Comparison of ENCODE assay signal across 33 cellular contexts in the genomic region with DNA sequence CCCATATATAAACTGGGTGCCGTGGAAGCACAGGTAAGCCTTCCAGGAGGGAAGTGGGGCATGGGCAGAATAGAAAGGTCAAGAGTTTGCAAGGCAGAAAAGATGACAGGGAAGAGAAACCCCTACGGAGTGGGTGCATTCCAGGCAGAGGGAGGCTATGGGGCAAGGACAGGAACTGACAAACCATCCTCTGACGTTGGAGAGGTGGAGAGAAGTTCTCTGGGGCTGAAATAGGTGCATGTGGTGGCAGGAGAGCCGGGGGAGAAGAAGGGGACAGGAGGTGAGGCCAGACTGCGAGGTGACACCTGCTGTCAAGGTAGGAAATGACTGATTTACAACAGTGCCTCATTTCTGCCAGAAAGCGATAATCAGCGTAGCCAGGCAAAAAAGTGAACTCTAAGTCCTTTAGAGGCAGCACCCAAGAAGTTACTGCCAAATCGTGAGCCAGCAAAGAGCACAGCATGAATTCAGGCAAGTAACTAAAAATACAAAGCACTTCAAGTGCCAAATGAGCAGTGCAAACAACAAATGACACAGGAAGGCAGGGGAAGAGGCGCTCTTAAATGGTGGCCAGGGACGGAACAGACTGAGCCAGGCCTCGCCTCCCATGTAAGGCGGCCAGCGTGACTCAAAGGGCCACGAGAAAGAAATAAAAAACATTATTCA.
DNase-seq lines count a peak whose midpoint lies in the region; ATAC-seq and TF ChIP-seq lines count a peak whose summit lies in the region.
"Had no signal": no experiment of that assay in that cellular context is flagged by ENCODE, and none has a peak within 500 bp of the region (broad histone marks: within the 10 kb centered on the region; RNA-seq: fewer than 3 reads in every experiment).

No MANE protein-coding gene starts in this region.

- no peak overlapping the region for H3K4me3 ChIP-seq in left ventricle myocardium inferior
- H3K4me3 ChIP-seq: BLaER1 treated with 17β-estradiol and CSF1 and Interleukin-3, amounts not matched to agents 10 nM and 100 nM; coronary artery; GM23338; pancreas; tibial nerve had no signal

- DNase-seq in Right ventricle myocardium superior (no peak), left ventricle myocardium inferior (no peak), left lobe of liver (ENCODE audit: low spot score) (peak; percentile 80), superior temporal gyrus (ENCODE audit: extremely low spot score) (peak; percentile 37)
- no peak for DNase-seq in activated T-helper 1 cell treated with anti-CD3 and anti-CD28 coated beads, Interleukin-12 subunit alpha, Interleukin-12 subunit beta, Interleukin-2, Interleukin-4 antibody, amounts not matched to agents 30 ng/mL and 10 ng/mL and 1 ng/mL, durations not matched to agents 14 hours and 24 hours and 36 hours (ENCODE audit: low spot score)
- no peak for DNase-seq in activated CD4-positive, CD25-positive, alpha-beta regulatory T cell treated with anti-CD3 and anti-CD28 coated beads, Interleukin-2, amount 50 U/mL, for 72 hours
- DNase-seq: activated CD4-positive, alpha-beta T cell treated with anti-CD3 and anti-CD28 coated beads, Interleukin-2, amount 10 ng/mL, durations not matched to agents 24 days and 14 days; activated T-cell treated with anti-CD3 and anti-CD28 coated beads, Interleukin-2, amount 50 U/mL, for 48 hours; aorta; COR-L47; DMS79 treated with DMSO at 0.1 percent for 48 hours; effector CD8-positive, alpha-beta T cell; GF-D8; HFFc6; hypothalamus; IMR-90; left colon; mesendoderm; MV-4-11; NCI-H2107; NCI-H446 treated with DMSO at 0.1 percent for 48 hours; pancreas; RPMI8226; stimulated activated CD4-positive, alpha-beta T cell treated with anti-CD3 and anti-CD28 coated beads, Interleukin-2, amount 100 ng/mL, for 24 hours; T1000 had no signal

- ATAC-seq in Right ventricle myocardium superior (ENCODE audit: poor library complexity) (peak; percentile 43), left lobe of liver (peak; percentile 84), GM18519 (IDR thresholded peaks at IDR 0.05; ENCODE audit: low FRiP score, unreplicated experiment) (no peak)
- ATAC-seq: GM23338, left colon, pancreas had no signal

- no peaks in the 10 kb centered on the region for H3K27me3 ChIP-seq in left ventricle myocardium inferior (ENCODE audit: low read depth)
- H3K27me3 ChIP-seq: BLaER1 treated with 17β-estradiol and CSF1 and Interleukin-3, amounts not matched to agents 10 nM and 100 nM; pancreas; tibial nerve had no signal

- H3K27ac ChIP-seq in left ventricle myocardium inferior (replicated peaks) = no peak overlapping the region
- H3K27ac ChIP-seq: BLaER1 treated with 17β-estradiol and CSF1 and Interleukin-3, amounts not matched to agents 10 nM and 100 nM; coronary artery; epithelial cell of prostate; pancreas; tibial nerve; VCaP had no signal

- H3K27me3 Mint-ChIP-seq in activated T-helper 1 cell treated with anti-CD3 and anti-CD28 coated beads, Interleukin-12 subunit alpha, Interleukin-12 subunit beta, Interleukin-2, Interleukin-4 antibody, amounts not matched to agents 30 ng/mL and 10 ng/mL and 1 ng/mL, durations not matched to agents 14 hours and 24 hours and 36 hours (ENCODE audit: insufficient read depth) = no peaks in the 10 kb centered on the region
- H3K27me3 Mint-ChIP-seq: activated CD4-positive, alpha-beta T cell treated with anti-CD3 and anti-CD28 coated beads, Interleukin-2, amount 10 ng/mL, durations not matched to agents 24 days and 14 days; activated naive CD8-positive, alpha-beta T cell had no signal

- H3K36me3 ChIP-seq in left ventricle myocardium inferior = peaks cover 16% of the 10 kb centered on the region

- peaks cover 40% of the 10 kb centered on the region for H3K4me1 Mint-ChIP-seq in activated T-helper 1 cell treated with anti-CD3 and anti-CD28 coated beads, Interleukin-12 subunit alpha, Interleukin-12 subunit beta, Interleukin-2, Interleukin-4 antibody, amounts not matched to agents 30 ng/mL and 10 ng/mL and 1 ng/mL, durations not matched to agents 14 hours and 24 hours and 36 hours (ENCODE audit: low read depth)

- no peaks in the 10 kb centered on the region for H3K9me3 Mint-ChIP-seq in activated T-helper 1 cell treated with anti-CD3 and anti-CD28 coated beads, Interleukin-12 subunit alpha, Interleukin-12 subunit beta, Interleukin-2, Interleukin-4 antibody, amounts not matched to agents 30 ng/mL and 10 ng/mL and 1 ng/mL, durations not matched to agents 14 hours and 24 hours and 36 hours
- H3K9me3 Mint-ChIP-seq: GM23338, HFFc6 had no signal

- no peak overlapping the region for H3K4me3 Mint-ChIP-seq in activated T-helper 1 cell treated with anti-CD3 and anti-CD28 coated beads, Interleukin-12 subunit alpha, Interleukin-12 subunit beta, Interleukin-2, Interleukin-4 antibody, amounts not matched to agents 30 ng/mL and 10 ng/mL and 1 ng/mL, durations not matched to agents 14 hours and 24 hours and 36 hours
- H3K4me3 Mint-ChIP-seq: activated CD4-positive, alpha-beta T cell treated with anti-CD3 and anti-CD28 coated beads, Interleukin-2, amount 10 ng/mL, durations not matched to agents 24 days and 14 days; activated naive CD8-positive, alpha-beta T cell; GM23338; HFFc6 had no signal

- H3K36me3 Mint-ChIP-seq in activated T-helper 1 cell treated with anti-CD3 and anti-CD28 coated beads, Interleukin-12 subunit alpha, Interleukin-12 subunit beta, Interleukin-2, Interleukin-4 antibody, amounts not matched to agents 30 ng/mL and 10 ng/mL and 1 ng/mL, durations not matched to agents 14 hours and 24 hours and 36 hours (ENCODE audit: low read depth) = peaks cover 45% of the 10 kb centered on the region

- intact Hi-C loops in Right ventricle myocardium superior (cut with DNase I) (no loop called here), left ventricle myocardium inferior (cut with micrococcal nuclease) (no loop called here)
- intact Hi-C loops in activated T-helper 1 cell treated with anti-CD3 and anti-CD28 coated beads, Interleukin-12 subunit alpha, Interleukin-12 subunit beta, Interleukin-2, Interleukin-4 antibody, amounts not matched to agents 30 ng/mL and 10 ng/mL and 1 ng/mL, durations not matched to agents 14 hours and 24 hours and 36 hours (cut with micrococcal nuclease) = loop anchor here (10.0 kb wide), 2 partner anchors 247 to 327 kb away; no protein-coding TSS in a partner anchor

- H3K4me1 ChIP-seq in left ventricle myocardium inferior = peaks cover 3% of the 10 kb centered on the region
- H3K4me1 ChIP-seq: BLaER1 treated with 17β-estradiol and CSF1 and Interleukin-3, amounts not matched to agents 10 nM and 100 nM; pancreas had no signal

- H3K9me3 ChIP-seq in left ventricle myocardium inferior (replicated peaks) = no peaks in the 10 kb centered on the region
- H3K9me3 ChIP-seq: BLaER1 treated with 17β-estradiol and CSF1 and Interleukin-3, amounts not matched to agents 10 nM and 100 nM; pancreas; tibial nerve had no signal

- H3K27ac Mint-ChIP-seq in activated T-helper 1 cell treated with anti-CD3 and anti-CD28 coated beads, Interleukin-12 subunit alpha, Interleukin-12 subunit beta, Interleukin-2, Interleukin-4 antibody, amounts not matched to agents 30 ng/mL and 10 ng/mL and 1 ng/mL, durations not matched to agents 14 hours and 24 hours and 36 hours = peak overlapping the region; percentile 53
- H3K27ac Mint-ChIP-seq: activated naive CD8-positive, alpha-beta T cell; GM23338; HFFc6 had no signal

- TF ChIP-seq CTCF in left ventricle myocardium inferior (IDR thresholded peaks at IDR 0.05; ENCODE audit: borderline replicate concordance) = no peak

Comparison
In these comparisons a context has a peak if more than half of its experiments do, and no peak if none do; other contexts are left out.
1. DNase-seq: peak in left lobe of liver (single experiment) and superior temporal gyrus (single experiment); none in Right ventricle myocardium superior (single experiment), left ventricle myocardium inferior (single experiment), activated T-helper 1 cell treated with anti-CD3 and anti-CD28 coated beads, Interleukin-12 subunit alpha, Interleukin-12 subunit beta, Interleukin-2, Interleukin-4 antibody, amounts not matched to agents 30 ng/mL and 10 ng/mL and 1 ng/mL, durations not matched to agents 14 hours and 24 hours and 36 hours (single experiment) and activated CD4-positive, CD25-positive, alpha-beta regulatory T cell treated with anti-CD3 and anti-CD28 coated beads, Interleukin-2, amount 50 U/mL, for 72 hours (single experiment).